ENCODE assay signal across 8 cellular contexts in genomic region chr16:79286646-79287423, GRCh38.
DNase-seq lines count a peak whose midpoint lies in the region; ATAC-seq, FAIRE-seq and TF ChIP-seq lines count a peak whose summit lies in the region.

No MANE protein-coding gene starts in this region.

- peak; percentile 96 for FAIRE-seq in GM12891 (lab: Jason Lieb, UNC)

- H3K36me3 ChIP-seq in KMS-11 (ENCODE audit: insufficient read depth) (no peaks in the 10 kb centered on the region), esophagus muscularis mucosa (no peaks in the 10 kb centered on the region)

- H2AFZ ChIP-seq in KMS-11 (ENCODE audit: low read depth), result peak overlapping the region; percentile 19; the same call in 1 of the 2 replicates

- H3K4me1 ChIP-seq in KMS-11 (ENCODE audit: low read depth, poor library complexity, severe bottlenecking) (peaks cover 53% of the 10 kb centered on the region), esophagus muscularis mucosa (peaks cover 5 to 10% (median 9%) of the 10 kb centered on the region in 4 donors)

- H4K20me1 ChIP-seq in KMS-11 (ENCODE audit: insufficient read depth), result peaks cover 3% of the 10 kb centered on the region; the same call in 1 of the 2 replicates

- no peaks in the 10 kb centered on the region for H3K79me2 ChIP-seq in KMS-11 (ENCODE audit: insufficient read depth, low read depth)

- peak; percentile 40 for DNase-seq in GM12891 (ENCODE audit: insufficient read length, low spot score)
- peak; percentile 7 for DNase-seq in T follicular helper cell (ENCODE audit: low read depth)
- DNase-seq in esophagus muscularis mucosa (ENCODE audit: extremely low spot score), result no peak
- DNase-seq in retina, result peak; percentile 71
- no peak for DNase-seq in NK-92 treated with Interleukin-12 subunit alpha and Interleukin-12 subunit beta, amount 100 ng/mL, for 24 hours (lab: John Stamatoyannopoulos, UW)
- DNase-seq in HCEC 1CT, result no peak

- ATAC-seq in GM21526 (IDR thresholded peaks at IDR 0.05; ENCODE audit: low FRiP score, unreplicated experiment), result peak; percentile 89

- H3K9ac ChIP-seq in KMS-11, result no peak overlapping the region

- TF ChIP-seq POLR2A in GM12891 (IDR thresholded peaks at IDR 0.05; ENCODE audit: low read depth, low read length) (no peak), esophagus muscularis mucosa (IDR thresholded peaks at IDR 0.05; ENCODE audit: low read depth) (no peak)

- peak overlapping the region; percentile 98 for H3K4me2 ChIP-seq in KMS-11

- 43% methylated on average over 18 of the region's 22 CpGs for WGBS in esophagus muscularis mucosa

- intact Hi-C loops in esophagus muscularis mucosa (cut with DNase I), result no loop called here

- no peak overlapping the region for H3K27ac ChIP-seq in KMS-11
- H3K27ac ChIP-seq in esophagus muscularis mucosa (replicated peaks in 1 of 4), result no peak overlapping the region

- no peaks in the 10 kb centered on the region for H3K9me3 ChIP-seq in esophagus muscularis mucosa

- no peak overlapping the region for H3K4me3 ChIP-seq in KMS-11 (IDR thresholded peaks at IDR 0.05; ENCODE audit: insufficient read depth, low read depth, low read length)
- H3K4me3 ChIP-seq in esophagus muscularis mucosa, result peak overlapping the region; percentile 30 to 43 (median 34)

- H3K27me3 ChIP-seq in KMS-11 (ENCODE audit: insufficient read depth, low read depth) (peaks cover 45% of the 10 kb centered on the region), esophagus muscularis mucosa (peaks cover 0 to 5% (median 0%) of the 10 kb centered on the region in 4 donors)

- TF ChIP-seq EP300 in esophagus muscularis mucosa (IDR thresholded peaks at IDR 0.05), result no peak

- no peak for TF ChIP-seq CTCF in KMS-11 (conservative IDR thresholded peaks at IDR 0.05; ENCODE audit: low read depth, low read length)
- no peak for TF ChIP-seq CTCF in esophagus muscularis mucosa (IDR thresholded peaks at IDR 0.05)

TF ChIP-seq in GM12891, 5 proteins besides CTCF, POLR2A, EP300 and RAD21:
- TF ChIP-seq TAF1 (IDR thresholded peaks at IDR 0.05; ENCODE audit: low read depth, low read length), result no peak
- no peak for TF ChIP-seq POU2F2 (IDR thresholded peaks at IDR 0.05; ENCODE audit: low read depth, low read length)
- TF ChIP-seq PAX5 (IDR thresholded peaks at IDR 0.05; ENCODE audit: insufficient read depth, low read length, severe bottlenecking), result no peak
- peak; percentile 97 for TF ChIP-seq SPI1 (IDR thresholded peaks at IDR 0.05; ENCODE audit: low read depth, low read length)
- TF ChIP-seq POLR2AphosphoS5 (IDR thresholded peaks at IDR 0.05; ENCODE audit: low read depth, low read length), result 0 out of 2 replicates have a peak, but pooled peaks have one; percentile 32

Comparison
In these comparisons a context has a peak if more than half of its experiments do, and no peak if none do; other contexts are left out.
1. DNase-seq: peak in GM12891 (single experiment), T follicular helper cell (single experiment) and retina (single experiment); none in esophagus muscularis mucosa (single experiment), NK-92 treated with Interleukin-12 subunit alpha and Interleukin-12 subunit beta, amount 100 ng/mL, for 24 hours (single experiment) and HCEC 1CT (single experiment).